Comparison of ENCODE assay signal across 25 cellular contexts in genomic region chr4:101697266-101697665, GRCh38.
"Had no signal": no experiment of that assay in that cellular context is flagged by ENCODE, and none has a peak within 500 bp of the region (broad histone marks: within the 10 kb centered on the region; RNA-seq: fewer than 3 reads in every experiment).

No MANE protein-coding gene starts in this region.

- ATAC-seq: left cardiac atrium; left ventricle myocardium superior; naive thymus-derived CD8-positive, alpha-beta T cell; right lobe of liver; T-helper 17 cell had no signal

- H3K27ac Mint-ChIP-seq: activated CD4-positive, alpha-beta memory T cell treated with anti-CD3 and anti-CD28 coated beads, Interleukin-2, amount 10 ng/mL, durations not matched to agents 7 days and 5 days; activated CD4-positive, alpha-beta T cell treated with anti-CD3 and anti-CD28 coated beads, Interleukin-2, amount 10 ng/mL, durations not matched to agents 7 days and 5 days; activated naive CD4-positive, alpha-beta T cell treated with anti-CD3 and anti-CD28 coated beads, Interleukin-2, amount 10 ng/mL, durations not matched to agents 7 days and 5 days; activated naive CD8-positive, alpha-beta T cell treated with anti-CD3 and anti-CD28 coated beads, Interleukin-2, amount 10 ng/mL, durations not matched to agents 7 days and 5 days; activated T-cell treated with anti-CD3 and anti-CD28 coated beads, Interleukin-2, amount 50 U/mL, for 24 hours; brain; naive thymus-derived CD8-positive, alpha-beta T cell; stimulated activated naive CD8-positive, alpha-beta T cell treated with anti-CD3 and anti-CD28 coated beads, Interleukin-15, Interleukin-2, amounts not matched to agents 100 ng/mL and 50 ng/mL, for 24 hours; T-helper 17 cell had no signal

- DNase-seq: activated CD4-positive, alpha-beta memory T cell treated with anti-CD3 and anti-CD28 coated beads, Interleukin-2, amount 10 ng/mL, durations not matched to agents 7 days and 5 days; activated CD4-positive, alpha-beta T cell treated with anti-CD3 and anti-CD28 coated beads for 1 hour; activated CD4-positive, alpha-beta T cell treated with anti-CD3 and anti-CD28 coated beads, Interleukin-2, amount 10 ng/mL, durations not matched to agents 7 days and 5 days; activated CD8-positive, alpha-beta memory T cell treated with anti-CD3 and anti-CD28 coated beads, Interleukin-2, amount 50 U/mL, for 48 hours; activated gamma-delta T cell; activated naive CD4-positive, alpha-beta T cell treated with anti-CD3 and anti-CD28 coated beads, Interleukin-2, amount 10 ng/mL, durations not matched to agents 7 days and 5 days; activated naive CD8-positive, alpha-beta T cell treated with anti-CD3 and anti-CD28 coated beads, Interleukin-2, amount 10 ng/mL, durations not matched to agents 7 days and 5 days; activated T-cell treated with anti-CD3 and anti-CD28 coated beads, Interleukin-2, amount 50 U/mL, for 24 hours; effector memory CD4-positive, alpha-beta T cell; islet precursor cell; left cardiac atrium; left ventricle myocardium superior; midbrain; naive thymus-derived CD8-positive, alpha-beta T cell; right lobe of liver; stimulated activated CD4-positive, alpha-beta T cell treated with anti-CD3 and anti-CD28 coated beads, Interleukin-4, amount 100 ng/mL, for 1 hour; T-helper 17 cell; T1000; upper lobe of left lung had no signal

- H3K9me3 Mint-ChIP-seq: activated CD4-positive, alpha-beta memory T cell treated with anti-CD3 and anti-CD28 coated beads, Interleukin-2, amount 10 ng/mL, durations not matched to agents 7 days and 5 days; activated CD4-positive, alpha-beta T cell treated with anti-CD3 and anti-CD28 coated beads, Interleukin-2, amount 10 ng/mL, durations not matched to agents 7 days and 5 days; activated naive CD4-positive, alpha-beta T cell treated with anti-CD3 and anti-CD28 coated beads, Interleukin-2, amount 10 ng/mL, durations not matched to agents 7 days and 5 days; activated naive CD8-positive, alpha-beta T cell treated with anti-CD3 and anti-CD28 coated beads, Interleukin-2, amount 10 ng/mL, durations not matched to agents 7 days and 5 days; activated T-cell treated with anti-CD3 and anti-CD28 coated beads, Interleukin-2, amount 50 U/mL, for 24 hours; brain; naive thymus-derived CD8-positive, alpha-beta T cell; stimulated activated naive CD8-positive, alpha-beta T cell treated with anti-CD3 and anti-CD28 coated beads, Interleukin-15, Interleukin-2, amounts not matched to agents 100 ng/mL and 50 ng/mL, for 24 hours had no signal

- H3K27me3 Mint-ChIP-seq: activated naive CD4-positive, alpha-beta T cell treated with anti-CD3 and anti-CD28 coated beads, Interleukin-2, amount 10 ng/mL, durations not matched to agents 7 days and 5 days; brain had no signal

- H3K9me3 ChIP-seq: ascending aorta, right lobe of liver, upper lobe of left lung had no signal

- H3K4me3 ChIP-seq: ascending aorta, cardiac muscle cell, coronary artery, dorsolateral prefrontal cortex, right lobe of liver, upper lobe of left lung had no signal

- H3K36me3 ChIP-seq: ascending aorta, cardiac muscle cell, right lobe of liver, upper lobe of left lung had no signal

- H3K36me3 Mint-ChIP-seq: activated naive CD4-positive, alpha-beta T cell treated with anti-CD3 and anti-CD28 coated beads, Interleukin-2, amount 10 ng/mL, durations not matched to agents 7 days and 5 days; activated naive CD8-positive, alpha-beta T cell treated with anti-CD3 and anti-CD28 coated beads, Interleukin-2, amount 10 ng/mL, durations not matched to agents 7 days and 5 days; brain; naive thymus-derived CD8-positive, alpha-beta T cell had no signal

- H3K4me3 Mint-ChIP-seq: activated CD4-positive, alpha-beta memory T cell treated with anti-CD3 and anti-CD28 coated beads, Interleukin-2, amount 10 ng/mL, durations not matched to agents 7 days and 5 days; activated CD4-positive, alpha-beta T cell treated with anti-CD3 and anti-CD28 coated beads, Interleukin-2, amount 10 ng/mL, durations not matched to agents 7 days and 5 days; activated naive CD4-positive, alpha-beta T cell treated with anti-CD3 and anti-CD28 coated beads, Interleukin-2, amount 10 ng/mL, durations not matched to agents 7 days and 5 days; activated naive CD8-positive, alpha-beta T cell treated with anti-CD3 and anti-CD28 coated beads, Interleukin-2, amount 10 ng/mL, durations not matched to agents 7 days and 5 days; activated T-cell treated with anti-CD3 and anti-CD28 coated beads, Interleukin-2, amount 50 U/mL, for 24 hours; brain; naive thymus-derived CD8-positive, alpha-beta T cell; stimulated activated naive CD8-positive, alpha-beta T cell treated with anti-CD3 and anti-CD28 coated beads, Interleukin-15, Interleukin-2, amounts not matched to agents 100 ng/mL and 50 ng/mL, for 24 hours; T-helper 17 cell had no signal

- H3K4me1 Mint-ChIP-seq: activated CD4-positive, alpha-beta memory T cell treated with anti-CD3 and anti-CD28 coated beads, Interleukin-2, amount 10 ng/mL, durations not matched to agents 7 days and 5 days; activated CD4-positive, alpha-beta T cell treated with anti-CD3 and anti-CD28 coated beads, Interleukin-2, amount 10 ng/mL, durations not matched to agents 7 days and 5 days; activated naive CD4-positive, alpha-beta T cell treated with anti-CD3 and anti-CD28 coated beads, Interleukin-2, amount 10 ng/mL, durations not matched to agents 7 days and 5 days; activated naive CD8-positive, alpha-beta T cell treated with anti-CD3 and anti-CD28 coated beads, Interleukin-2, amount 10 ng/mL, durations not matched to agents 7 days and 5 days had no signal

- H3K27me3 ChIP-seq: ascending aorta, cardiac muscle cell, dorsolateral prefrontal cortex, right lobe of liver, upper lobe of left lung had no signal

- H3K27ac ChIP-seq: ascending aorta, cardiac muscle cell, coronary artery, right lobe of liver, upper lobe of left lung had no signal

- H3K4me1 ChIP-seq: ascending aorta, right lobe of liver, upper lobe of left lung had no signal
